8 cellular contexts compared by ENCODE assay signal in the genomic region with DNA sequence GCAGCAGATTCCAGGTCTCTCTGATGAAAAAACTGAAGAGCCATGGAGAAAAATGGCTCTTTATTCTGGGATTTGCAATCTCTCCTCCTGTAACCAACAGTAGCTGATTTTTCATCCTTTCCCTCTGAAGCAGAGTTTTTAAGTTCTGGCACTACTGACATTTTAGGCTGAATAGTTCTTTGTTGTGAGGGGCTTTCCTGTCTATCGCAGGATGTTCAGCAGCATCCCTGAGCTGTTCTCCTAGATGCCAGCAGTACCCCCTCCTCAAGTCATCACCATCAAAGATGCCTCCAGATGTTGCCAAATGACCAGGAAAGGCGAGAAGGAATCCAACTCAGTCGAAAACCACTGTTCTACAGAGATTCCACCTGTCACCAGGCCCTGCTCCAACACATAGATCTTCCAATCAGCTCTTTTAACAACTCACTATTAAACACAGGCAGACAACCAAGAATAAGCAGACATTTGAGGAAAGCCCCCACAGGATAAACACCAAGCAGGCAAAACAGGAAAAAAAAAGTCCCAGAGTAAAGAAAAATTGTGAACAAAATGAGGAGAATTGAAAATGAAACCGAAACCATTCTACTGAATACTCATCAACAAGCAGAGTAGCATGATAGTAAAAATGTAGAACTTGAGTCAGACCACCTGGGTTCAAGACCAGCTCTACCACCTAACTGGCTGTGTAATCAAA.
A peak's percentile ranks its signal among the peaks of the same experiment; 100 is the strongest.
DNase-seq lines count a peak whose midpoint lies in the region; ATAC-seq and TF ChIP-seq lines count a peak whose summit lies in the region.

No MANE protein-coding gene starts in this region.

- WGBS in lower leg skin, 2 donors, result 68 to 77% methylated on average over 4 of the region's 4 CpGs

- no peaks in the 10 kb centered on the region for H4K20me1 ChIP-seq in Loucy (ENCODE audit: insufficient read depth, low read length, poor library complexity, severe bottlenecking)

- peaks cover 62% of the 10 kb centered on the region for H3K4me1 Mint-ChIP-seq in chondrocyte (ENCODE audit: low read depth)

- H3K27ac Mint-ChIP-seq in chondrocyte (ENCODE audit: unreplicated experiment), result peak overlapping the region; percentile 91

- H3K9ac ChIP-seq in Loucy (ENCODE audit: low read depth, low read length, poor library complexity, severe bottlenecking), result peak overlapping the region; percentile 66

- H3K9me2 ChIP-seq in Loucy (replicated peaks; ENCODE audit: low read depth, low read length), result no peaks in the 10 kb centered on the region

- ATAC-seq in GM19395 (IDR thresholded peaks at IDR 0.05; ENCODE audit: unreplicated experiment) (peak; percentile 69), GM21367 (IDR thresholded peaks at IDR 0.05; ENCODE audit: unreplicated experiment) (no peak)

- H3K27me3 ChIP-seq in Loucy (ENCODE audit: insufficient read depth, low read length, poor library complexity, severe bottlenecking), result no peaks in the 10 kb centered on the region

- no peaks in the 10 kb centered on the region for H3K27me3 Mint-ChIP-seq in chondrocyte (ENCODE audit: low read depth)

- TF ChIP-seq POLR2A in lower leg skin (IDR thresholded peaks at IDR 0.05), result no peak

- peak overlapping the region; percentile 84 for H3K4me2 ChIP-seq in Loucy (ENCODE audit: low read depth, low read length, poor library complexity, severe bottlenecking)

- H3K79me2 ChIP-seq in Loucy (ENCODE audit: insufficient read depth, low read length), result no peaks in the 10 kb centered on the region

- intact Hi-C loops in lower leg skin (cut with DNase I; ENCODE audit: low total_unique reads), result no loop called here

- CTCF ChIA-PET in AG04449 (lab: Yijun Ruan, JAX), result interaction anchor here (0.7 to 3.4 kb wide), 10 partner anchors 10 to 435 kb away, joined by 3 to 27 read pairs (median 9); no protein-coding TSS in a partner anchor

- no peaks in the 10 kb centered on the region for H3K9me3 Mint-ChIP-seq in chondrocyte (ENCODE audit: low read depth)

- TF ChIP-seq CTCF in AG04449 (IDR thresholded peaks at IDR 0.05; ENCODE audit: insufficient read depth, low read length, missing control alignments) (no peak), Loucy (conservative IDR thresholded peaks at IDR 0.05; ENCODE audit: low read length) (no peak), chondrocyte (IDR thresholded peaks at IDR 0.05) (no peak), lower leg skin (IDR thresholded peaks at IDR 0.05) (no peak)

- POLR2A ChIA-PET in AG04449 (lab: Yijun Ruan, JAX), result no interaction called here

- H3K36me3 ChIP-seq in Loucy (ENCODE audit: insufficient read depth, low read length), result no peaks in the 10 kb centered on the region

- H3K4me1 ChIP-seq in Loucy (ENCODE audit: insufficient read depth, low read length, poor library complexity, severe bottlenecking), result peaks cover 16% of the 10 kb centered on the region

- no peaks in the 10 kb centered on the region for H3F3A ChIP-seq in Loucy (ENCODE audit: low read depth)

- peak overlapping the region; percentile 67 for H3K4me3 Mint-ChIP-seq in chondrocyte (ENCODE audit: unreplicated experiment)

- peaks cover 1% of the 10 kb centered on the region for H3K36me3 Mint-ChIP-seq in chondrocyte (ENCODE audit: low read depth)

- H3K4me3 ChIP-seq in AG04449 (ENCODE audit: low read depth, low read length), result 0 out of 2 replicates have a peak overlapping the region, but pooled peaks have one; percentile 9
- H3K4me3 ChIP-seq in Loucy (ENCODE audit: low read length, poor library complexity, severe bottlenecking), result peak overlapping the region; percentile 68
- H3K4me3 ChIP-seq in lower leg skin (ENCODE audit: low read depth, poor library complexity, severe bottlenecking), result no peak overlapping the region

- DNase-seq in AG04449 (ENCODE audit: low read depth, low spot score) (no peak), chondrocyte (ENCODE audit: low spot score) (no peak), pons (ENCODE audit: low spot score) (peak; percentile 4), lower leg skin (ENCODE audit: low spot score in 2 of 2) (no peak), NCI-H1930 (lab: John Stamatoyannopoulos, UW) (no peak)

- H2AFZ ChIP-seq in Loucy (ENCODE audit: low read length), result peak overlapping the region; percentile 97

- H3K9me3 ChIP-seq in Loucy (ENCODE audit: insufficient read depth, low read depth, low read length), result no peaks in the 10 kb centered on the region
